26 cellular contexts compared by ENCODE assay signal in genomic region chr20:43538855-43539700, GRCh38. TPM values are rescaled to one million over a fixed set of nuclear protein-coding genes. Genes with fewer than 3 reads are reported as not detected.
A peak's percentile ranks its signal among the peaks of the same experiment; 100 is the strongest.
DNase-seq lines count a peak whose midpoint lies in the region; ATAC-seq and TF ChIP-seq lines count a peak whose summit lies in the region.
"Had no signal": no experiment of that assay in that cellular context is flagged by ENCODE, and none has a peak within 500 bp of the region (broad histone marks: within the 10 kb centered on the region; RNA-seq: fewer than 3 reads in every experiment).

No MANE protein-coding gene starts in this region.

- H3K9me3 ChIP-seq in right lobe of liver: no peaks in the 10 kb centered on the region
- H3K9me3 ChIP-seq: Peyer's patch, spleen, uterus had no signal

- ATAC-seq in activated CD8-positive, alpha-beta T cell treated with anti-CD3 and anti-CD28 coated beads, Interleukin-2, amount 10 ng/mL, durations not matched to agents 7 days and 5 days: no peak
- ATAC-seq in activated CD8-positive, alpha-beta T cell treated with anti-CD3 and anti-CD28 coated beads for 36 hours: no peak
- ATAC-seq in right lobe of liver (peak; percentile 72 to 91 (median 89)), GM18511 (IDR thresholded peaks at IDR 0.05; ENCODE audit: unreplicated experiment) (no peak)
- no peak for ATAC-seq in stimulated activated effector memory CD8-positive, alpha-beta T cell treated with anti-CD3 and anti-CD28 coated beads, Interleukin-12 subunit alpha, Interleukin-12 subunit beta, amount 100 ng/mL, for 72 hours
- ATAC-seq: stimulated activated naive CD8-positive, alpha-beta T cell treated with anti-CD3 and anti-CD28 coated beads, Interleukin-15, amount 100 ng/mL, for 72 hours had no signal

- CTCF ChIA-PET in activated CD8-positive, alpha-beta T cell treated with anti-CD3 and anti-CD28 coated beads, Interleukin-2, amount 10 ng/mL, durations not matched to agents 7 days and 5 days (lab: Charles Lee): interaction anchor here (0.7 to 2.9 kb wide), 25 partner anchors 10 to 658 kb away, joined by 3 to 39 read pairs (median 6); partner anchors contain the start of genes IFT52 and SGK2
- CTCF ChIA-PET in activated CD8-positive, alpha-beta T cell treated with anti-CD3 and anti-CD28 coated beads for 36 hours (lab: Charles Lee): interaction anchor here (0.6 to 3.9 kb wide), 26 partner anchors 7 to 656 kb away, joined by 3 to 37 read pairs (median 4); partner anchors contain the start of genes IFT52 and SGK2

- no peak overlapping the region for H3K4me3 Mint-ChIP-seq in activated CD8-positive, alpha-beta T cell treated with anti-CD3 and anti-CD28 coated beads, Interleukin-2, amount 10 ng/mL, durations not matched to agents 7 days and 5 days
- no peak overlapping the region for H3K4me3 Mint-ChIP-seq in activated CD8-positive, alpha-beta T cell treated with anti-CD3 and anti-CD28 coated beads for 36 hours
- H3K4me3 Mint-ChIP-seq in stimulated activated effector memory CD8-positive, alpha-beta T cell treated with anti-CD3 and anti-CD28 coated beads, Interleukin-12 subunit alpha, Interleukin-12 subunit beta, amount 100 ng/mL, for 72 hours: no peak overlapping the region
- no peak overlapping the region for H3K4me3 Mint-ChIP-seq in activated CD4-positive, alpha-beta T cell treated with anti-CD3 and anti-CD28 coated beads, Interleukin-2, amount 10 ng/mL, durations not matched to agents 24 days and 14 days
- H3K4me3 Mint-ChIP-seq: activated naive CD8-positive, alpha-beta T cell treated with anti-CD3 and anti-CD28 coated beads for 36 hours; CD4-positive, CD25-positive, alpha-beta regulatory T cell; stimulated activated naive CD8-positive, alpha-beta T cell treated with anti-CD3 and anti-CD28 coated beads, Interleukin-15, amount 100 ng/mL, for 72 hours; T-helper 2 cell treated with Interferon-gamma antibody and Interleukin-4, amounts not matched to agents 5 μg/mL and 100 μg/mL, for 36 hours had no signal

- no peak overlapping the region for H3K27ac ChIP-seq in coronary artery
- no peak overlapping the region for H3K27ac ChIP-seq in right lobe of liver
- H3K27ac ChIP-seq: Peyer's patch, uterus had no signal

- H3K36me3 ChIP-seq in right lobe of liver: no peaks in the 10 kb centered on the region
- H3K36me3 ChIP-seq: uterus had no signal

- POLR2A ChIA-PET in activated CD8-positive, alpha-beta T cell treated with anti-CD3 and anti-CD28 coated beads, Interleukin-2, amount 10 ng/mL, durations not matched to agents 7 days and 5 days (lab: Charles Lee): interaction anchor here (0.7 kb wide), 1 partner anchor 303 kb away, joined by 3 read pairs; no protein-coding TSS in a partner anchor
- POLR2A ChIA-PET in activated CD8-positive, alpha-beta T cell treated with anti-CD3 and anti-CD28 coated beads for 36 hours (lab: Charles Lee): interaction anchor here (1.5 kb wide), 1 partner anchor 10 kb away, joined by 4 read pairs; no protein-coding TSS in a partner anchor

- no peaks in the 10 kb centered on the region for H3K27me3 Mint-ChIP-seq in activated CD8-positive, alpha-beta T cell treated with anti-CD3 and anti-CD28 coated beads, Interleukin-2, amount 10 ng/mL, durations not matched to agents 7 days and 5 days (ENCODE audit: low read depth)
- no peaks in the 10 kb centered on the region for H3K27me3 Mint-ChIP-seq in activated CD8-positive, alpha-beta T cell treated with anti-CD3 and anti-CD28 coated beads for 36 hours
- H3K27me3 Mint-ChIP-seq in activated CD4-positive, alpha-beta T cell treated with anti-CD3 and anti-CD28 coated beads, Interleukin-2, amount 10 ng/mL, durations not matched to agents 24 days and 14 days: no peaks in the 10 kb centered on the region
- H3K27me3 Mint-ChIP-seq: activated naive CD8-positive, alpha-beta T cell treated with anti-CD3 and anti-CD28 coated beads for 36 hours; CD4-positive, CD25-positive, alpha-beta regulatory T cell; stimulated activated naive CD8-positive, alpha-beta T cell treated with anti-CD3 and anti-CD28 coated beads, Interleukin-15, amount 100 ng/mL, for 72 hours had no signal

- TF ChIP-seq POLR2A in right lobe of liver (IDR thresholded peaks at IDR 0.05): no peak

- no peak for TF ChIP-seq CTCF in activated CD8-positive, alpha-beta T cell treated with anti-CD3 and anti-CD28 coated beads for 36 hours (IDR thresholded peaks at IDR 0.05)
- no peak for TF ChIP-seq CTCF in coronary artery (IDR thresholded peaks at IDR 0.05)
- no peak for TF ChIP-seq CTCF in right lobe of liver (IDR thresholded peaks at IDR 0.05)

- no peaks in the 10 kb centered on the region for H3K9me3 Mint-ChIP-seq in activated CD8-positive, alpha-beta T cell treated with anti-CD3 and anti-CD28 coated beads, Interleukin-2, amount 10 ng/mL, durations not matched to agents 7 days and 5 days (ENCODE audit: insufficient read depth)
- no peaks in the 10 kb centered on the region for H3K9me3 Mint-ChIP-seq in activated CD8-positive, alpha-beta T cell treated with anti-CD3 and anti-CD28 coated beads for 36 hours
- no peaks in the 10 kb centered on the region for H3K9me3 Mint-ChIP-seq in stimulated activated effector memory CD8-positive, alpha-beta T cell treated with anti-CD3 and anti-CD28 coated beads, Interleukin-12 subunit alpha, Interleukin-12 subunit beta, amount 100 ng/mL, for 72 hours
- H3K9me3 Mint-ChIP-seq in activated CD4-positive, alpha-beta T cell treated with anti-CD3 and anti-CD28 coated beads, Interleukin-2, amount 10 ng/mL, durations not matched to agents 24 days and 14 days: no peaks in the 10 kb centered on the region
- H3K9me3 Mint-ChIP-seq: activated naive CD8-positive, alpha-beta T cell treated with anti-CD3 and anti-CD28 coated beads for 36 hours; CD4-positive, CD25-positive, alpha-beta regulatory T cell; stimulated activated naive CD8-positive, alpha-beta T cell treated with anti-CD3 and anti-CD28 coated beads, Interleukin-15, amount 100 ng/mL, for 72 hours; T-helper 2 cell treated with Interferon-gamma antibody and Interleukin-4, amounts not matched to agents 5 μg/mL and 100 μg/mL, for 36 hours had no signal

- DNase-seq in activated CD8-positive, alpha-beta T cell treated with anti-CD3 and anti-CD28 coated beads, Interleukin-2, amount 10 ng/mL, durations not matched to agents 7 days and 5 days: no peak
- DNase-seq in activated CD8-positive, alpha-beta T cell treated with anti-CD3 and anti-CD28 coated beads for 36 hours: no peak
- peak; percentile 53 for DNase-seq in coronary artery (ENCODE audit: low spot score)
- peak; percentile 76 to 83 (median 81) for DNase-seq in right lobe of liver
- DNase-seq in stimulated activated effector memory CD8-positive, alpha-beta T cell treated with anti-CD3 and anti-CD28 coated beads, Interleukin-12 subunit alpha, Interleukin-12 subunit beta, amount 100 ng/mL, for 72 hours (ENCODE audit: low spot score in 2 of 2): no peak
- DNase-seq in NCI-H2029 treated with DMSO at 0.1 percent for 48 hours (lab: John Stamatoyannopoulos, UW): no peak
- DNase-seq in activated CD4-positive, alpha-beta T cell treated with anti-CD3 and anti-CD28 coated beads, Interleukin-2, amount 10 ng/mL, durations not matched to agents 24 days and 14 days: no peak
- DNase-seq: 8988T; activated CD4-positive, alpha-beta T cell treated with anti-CD3 and anti-CD28 coated beads for 1 hour; activated effector memory CD4-positive, alpha-beta T cell treated with Interleukin-2 at 50 U/mL for 16 hours; aorta; cortex of kidney; DMS79 treated with DMSO at 0.1 percent for 48 hours; effector memory CD4-positive, alpha-beta T cell; kidney; NCI-H2107; spleen had no signal

- intact Hi-C loops in activated CD8-positive, alpha-beta T cell treated with anti-CD3 and anti-CD28 coated beads for 36 hours (cut with micrococcal nuclease): loop anchor here (10.0 kb wide), 1 partner anchor 556 kb away; no protein-coding TSS in a partner anchor
- intact Hi-C loops in right lobe of liver (cut with DNase I): loop anchor here (10.0 kb wide), 2 partner anchors 146 to 156 kb away; no protein-coding TSS in a partner anchor
- intact Hi-C loops in activated CD4-positive, alpha-beta T cell treated with anti-CD3 and anti-CD28 coated beads, Interleukin-2, amount 10 ng/mL, durations not matched to agents 24 days and 14 days (cut with micrococcal nuclease): loop anchor here (1.0 kb wide), 2 partner anchors 153 to 541 kb away; no protein-coding TSS in a partner anchor

- H3K27ac Mint-ChIP-seq in activated CD8-positive, alpha-beta T cell treated with anti-CD3 and anti-CD28 coated beads, Interleukin-2, amount 10 ng/mL, durations not matched to agents 7 days and 5 days: peak overlapping the region; percentile 25
- no peak overlapping the region for H3K27ac Mint-ChIP-seq in activated CD8-positive, alpha-beta T cell treated with anti-CD3 and anti-CD28 coated beads for 36 hours
- peak overlapping the region; percentile 68 for H3K27ac Mint-ChIP-seq in stimulated activated effector memory CD8-positive, alpha-beta T cell treated with anti-CD3 and anti-CD28 coated beads, Interleukin-12 subunit alpha, Interleukin-12 subunit beta, amount 100 ng/mL, for 72 hours
- H3K27ac Mint-ChIP-seq in activated CD4-positive, alpha-beta T cell treated with anti-CD3 and anti-CD28 coated beads, Interleukin-2, amount 10 ng/mL, durations not matched to agents 24 days and 14 days: no peak overlapping the region
- H3K27ac Mint-ChIP-seq: activated naive CD8-positive, alpha-beta T cell treated with anti-CD3 and anti-CD28 coated beads for 36 hours; CD4-positive, CD25-positive, alpha-beta regulatory T cell; T-helper 2 cell treated with Interferon-gamma antibody and Interleukin-4, amounts not matched to agents 5 μg/mL and 100 μg/mL, for 36 hours had no signal

- no peaks in the 10 kb centered on the region for H3K4me1 Mint-ChIP-seq in activated CD8-positive, alpha-beta T cell treated with anti-CD3 and anti-CD28 coated beads, Interleukin-2, amount 10 ng/mL, durations not matched to agents 7 days and 5 days (ENCODE audit: low read depth)
- H3K4me1 Mint-ChIP-seq in activated CD8-positive, alpha-beta T cell treated with anti-CD3 and anti-CD28 coated beads for 36 hours (ENCODE audit: low read depth): no peaks in the 10 kb centered on the region
- peaks cover 7% of the 10 kb centered on the region for H3K4me1 Mint-ChIP-seq in stimulated activated effector memory CD8-positive, alpha-beta T cell treated with anti-CD3 and anti-CD28 coated beads, Interleukin-12 subunit alpha, Interleukin-12 subunit beta, amount 100 ng/mL, for 72 hours
- no peaks in the 10 kb centered on the region for H3K4me1 Mint-ChIP-seq in activated CD4-positive, alpha-beta T cell treated with anti-CD3 and anti-CD28 coated beads, Interleukin-2, amount 10 ng/mL, durations not matched to agents 24 days and 14 days
- H3K4me1 Mint-ChIP-seq: activated naive CD8-positive, alpha-beta T cell treated with anti-CD3 and anti-CD28 coated beads for 36 hours; stimulated activated naive CD8-positive, alpha-beta T cell treated with anti-CD3 and anti-CD28 coated beads, Interleukin-15, amount 100 ng/mL, for 72 hours had no signal

- H3K4me3 ChIP-seq in coronary artery: no peak overlapping the region
- H3K4me3 ChIP-seq in right lobe of liver: no peak overlapping the region
- H3K4me3 ChIP-seq: lung, Peyer's patch, spleen, uterus had no signal

- H3K4me1 ChIP-seq in right lobe of liver: peaks cover 0 to 16% (median 7%) of the 10 kb centered on the region in 4 donors
- H3K4me1 ChIP-seq: uterus had no signal

- WGBS in right lobe of liver (ENCODE audit: insufficient coverage, low coverage, low lambda C conversion rate, missing lambda C conversion rate): 60% methylated on average over 2 of the region's 6 CpGs

- no peaks in the 10 kb centered on the region for H3K27me3 ChIP-seq in right lobe of liver
- H3K27me3 ChIP-seq: Peyer's patch, spleen, uterus had no signal

- H3K36me3 Mint-ChIP-seq in activated CD8-positive, alpha-beta T cell treated with anti-CD3 and anti-CD28 coated beads, Interleukin-2, amount 10 ng/mL, durations not matched to agents 7 days and 5 days (ENCODE audit: low read depth): no peaks in the 10 kb centered on the region
- no peaks in the 10 kb centered on the region for H3K36me3 Mint-ChIP-seq in activated CD8-positive, alpha-beta T cell treated with anti-CD3 and anti-CD28 coated beads for 36 hours (ENCODE audit: low read depth)
- peaks cover 6% of the 10 kb centered on the region for H3K36me3 Mint-ChIP-seq in stimulated activated effector memory CD8-positive, alpha-beta T cell treated with anti-CD3 and anti-CD28 coated beads, Interleukin-12 subunit alpha, Interleukin-12 subunit beta, amount 100 ng/mL, for 72 hours
- H3K36me3 Mint-ChIP-seq in activated CD4-positive, alpha-beta T cell treated with anti-CD3 and anti-CD28 coated beads, Interleukin-2, amount 10 ng/mL, durations not matched to agents 24 days and 14 days (ENCODE audit: low read depth): peaks cover 3% of the 10 kb centered on the region
- H3K36me3 Mint-ChIP-seq: activated naive CD8-positive, alpha-beta T cell treated with anti-CD3 and anti-CD28 coated beads for 36 hours; CD4-positive, CD25-positive, alpha-beta regulatory T cell had no signal

RNA-seq across cellular contexts. Expression of gene SGK2, which starts 19.7 kb away (rescaled TPM):
- total RNA-seq in activated CD8-positive, alpha-beta T cell treated with anti-CD3 and anti-CD28 coated beads, Interleukin-2, amount 10 ng/mL, durations not matched to agents 7 days and 5 days: under 1 TPM in 1 of 2 experiments, not detected in 1; 0.10 TPM
- total RNA-seq in activated CD8-positive, alpha-beta T cell treated with anti-CD3 and anti-CD28 coated beads for 36 hours: under 1 TPM; 0.16 to 0.50 TPM
- 10 to 100 TPM; 47.3 to 80.2 (median 66.9) TPM for total RNA-seq in right lobe of liver
- total RNA-seq in activated CD4-positive, alpha-beta T cell treated with anti-CD3 and anti-CD28 coated beads, Interleukin-2, amount 10 ng/mL, durations not matched to agents 24 days and 14 days: 0.23 TPM in 1 of 2 replicates, not detected in the other
- total RNA-seq: LHCN-M2 had no signal

RNA-seq across cellular contexts. Expression of gene L3MBTL1, which starts 31.6 kb away (rescaled TPM):
- 1 to 10 TPM; 5.6 to 6.7 TPM for total RNA-seq in activated CD8-positive, alpha-beta T cell treated with anti-CD3 and anti-CD28 coated beads, Interleukin-2, amount 10 ng/mL, durations not matched to agents 7 days and 5 days
- total RNA-seq in activated CD8-positive, alpha-beta T cell treated with anti-CD3 and anti-CD28 coated beads for 36 hours: 1 to 10 TPM; 7.0 to 7.3 TPM
- 1 to 10 TPM; 1.2 to 3.2 (median 2.4) TPM for total RNA-seq in right lobe of liver
- 8.8 and 9.9 TPM in 2 replicates for total RNA-seq in activated CD4-positive, alpha-beta T cell treated with anti-CD3 and anti-CD28 coated beads, Interleukin-2, amount 10 ng/mL, durations not matched to agents 24 days and 14 days

RNA-seq across cellular contexts. Expression of gene IFT52, which starts 51.7 kb away (rescaled TPM):
- 10 to 100 TPM; 15.8 to 16.9 TPM for total RNA-seq in activated CD8-positive, alpha-beta T cell treated with anti-CD3 and anti-CD28 coated beads, Interleukin-2, amount 10 ng/mL, durations not matched to agents 7 days and 5 days
- 10 to 100 TPM; 14.2 to 15.7 TPM for total RNA-seq in activated CD8-positive, alpha-beta T cell treated with anti-CD3 and anti-CD28 coated beads for 36 hours
- 1 to 10 TPM; 3.4 to 6.0 (median 4.1) TPM for total RNA-seq in right lobe of liver
- total RNA-seq in activated CD4-positive, alpha-beta T cell treated with anti-CD3 and anti-CD28 coated beads, Interleukin-2, amount 10 ng/mL, durations not matched to agents 24 days and 14 days: 18.6 and 20.7 TPM in 2 replicates

Comparison
In these comparisons a context has a peak if more than half of its experiments do, and no peak if none do; other contexts are left out.
1. H3K27ac Mint-ChIP-seq: peak in activated CD8-positive, alpha-beta T cell treated with anti-CD3 and anti-CD28 coated beads, Interleukin-2, amount 10 ng/mL, durations not matched to agents 7 days and 5 days (single experiment) and stimulated activated effector memory CD8-positive, alpha-beta T cell treated with anti-CD3 and anti-CD28 coated beads, Interleukin-12 subunit alpha, Interleukin-12 subunit beta, amount 100 ng/mL, for 72 hours (single experiment); none in activated CD8-positive, alpha-beta T cell treated with anti-CD3 and anti-CD28 coated beads for 36 hours (single experiment) and activated CD4-positive, alpha-beta T cell treated with anti-CD3 and anti-CD28 coated beads, Interleukin-2, amount 10 ng/mL, durations not matched to agents 24 days and 14 days (single experiment).
2. ATAC-seq: peak in right lobe of liver (4 of 4); none in activated CD8-positive, alpha-beta T cell treated with anti-CD3 and anti-CD28 coated beads, Interleukin-2, amount 10 ng/mL, durations not matched to agents 7 days and 5 days (single experiment), activated CD8-positive, alpha-beta T cell treated with anti-CD3 and anti-CD28 coated beads for 36 hours (single experiment), stimulated activated effector memory CD8-positive, alpha-beta T cell treated with anti-CD3 and anti-CD28 coated beads, Interleukin-12 subunit alpha, Interleukin-12 subunit beta, amount 100 ng/mL, for 72 hours (single experiment) and GM18511 (single experiment).
3. DNase-seq: peak in coronary artery (single experiment) and right lobe of liver (3 of 3); none in activated CD8-positive, alpha-beta T cell treated with anti-CD3 and anti-CD28 coated beads, Interleukin-2, amount 10 ng/mL, durations not matched to agents 7 days and 5 days (single experiment), activated CD8-positive, alpha-beta T cell treated with anti-CD3 and anti-CD28 coated beads for 36 hours (single experiment), stimulated activated effector memory CD8-positive, alpha-beta T cell treated with anti-CD3 and anti-CD28 coated beads, Interleukin-12 subunit alpha, Interleukin-12 subunit beta, amount 100 ng/mL, for 72 hours (0 of 2), NCI-H2029 treated with DMSO at 0.1 percent for 48 hours (single experiment) and activated CD4-positive, alpha-beta T cell treated with anti-CD3 and anti-CD28 coated beads, Interleukin-2, amount 10 ng/mL, durations not matched to agents 24 days and 14 days (single experiment).
4. RNA of gene SGK2, which starts 19.7 kb away (total RNA-seq): 47.3 to 80.2 TPM in right lobe of liver; 0.16 to 0.50 TPM in activated CD8-positive, alpha-beta T cell treated with anti-CD3 and anti-CD28 coated beads for 36 hours, 0.23 TPM in activated CD4-positive, alpha-beta T cell treated with anti-CD3 and anti-CD28 coated beads, Interleukin-2, amount 10 ng/mL, durations not matched to agents 24 days and 14 days and 0.10 TPM in activated CD8-positive, alpha-beta T cell treated with anti-CD3 and anti-CD28 coated beads, Interleukin-2, amount 10 ng/mL, durations not matched to agents 7 days and 5 days; every median in the first group is over 10 times any median in the second.